Comparison of ENCODE assay signal across 8 cellular contexts in the genomic region with DNA sequence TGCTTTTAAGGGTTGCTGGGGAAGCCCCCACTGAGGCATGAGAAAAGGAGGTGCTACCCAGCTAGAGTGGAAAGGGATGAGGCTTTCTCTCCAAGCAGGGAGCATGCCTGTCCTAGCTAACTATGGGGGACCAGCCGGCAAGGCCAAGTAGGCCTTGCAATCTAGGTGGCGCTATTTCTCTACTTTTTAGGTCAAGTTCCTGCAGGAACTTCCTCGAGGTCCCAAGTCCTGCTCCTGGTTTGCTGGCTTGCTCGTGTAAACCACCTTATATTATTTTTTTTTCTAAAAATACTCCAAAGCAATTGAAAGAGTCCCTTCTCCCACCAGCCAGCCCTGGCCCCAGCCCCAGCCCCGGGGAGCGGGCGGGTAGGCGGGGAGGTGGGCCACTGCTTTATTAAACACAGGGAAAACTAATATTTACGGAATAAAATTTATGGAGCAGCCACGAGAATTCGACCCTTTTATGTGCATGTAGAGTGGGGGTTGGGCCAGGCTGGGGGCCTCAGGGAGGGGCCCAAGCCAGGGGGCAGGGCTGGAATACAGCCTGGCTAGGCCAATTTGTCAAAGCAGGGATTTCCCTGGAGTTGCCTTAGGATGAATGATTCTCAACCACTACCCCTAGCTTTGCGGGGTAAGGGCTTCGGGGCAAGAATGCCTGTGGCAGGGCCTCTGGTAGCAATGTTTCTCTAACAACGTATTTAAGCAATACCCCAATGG.
A peak's percentile ranks its signal among the peaks of the same experiment; 100 is the strongest.
DNase-seq lines count a peak whose midpoint lies in the region; ATAC-seq, FAIRE-seq and TF ChIP-seq lines count a peak whose summit lies in the region.

No MANE protein-coding gene starts in this region.

- FAIRE-seq in D721Med (lab: Jason Lieb, UNC): no peak

- no peaks in the 10 kb centered on the region for H3K4me1 ChIP-seq in HAP-1

- H3K4me3 ChIP-seq in HAP-1: no peak overlapping the region

- peaks cover 4% of the 10 kb centered on the region for H3K36me3 ChIP-seq in HAP-1 (replicated peaks)

- TF ChIP-seq CTCF in D721Med (IDR thresholded peaks at IDR 0.05; ENCODE audit: insufficient read depth, missing control alignments): peak; percentile 64

- no peaks in the 10 kb centered on the region for H3K27me3 ChIP-seq in HAP-1 (ENCODE audit: low read depth)

- in situ Hi-C loops in HAP-1 (cut with MboI; ENCODE audit: low sequenced_read_pairs): no loop called here

- DNase-seq in D721Med (ENCODE audit: insufficient read length, low spot score) (no peak), HAP-1 (ENCODE audit: low spot score in 2 of 2) (peak; percentile 34 to 66), NCI-H748 treated with DMSO at 0.1 percent for 48 hours (lab: John Stamatoyannopoulos, UW) (peak; percentile 48), cerebellar cortex (ENCODE audit: low spot score) (peak; percentile 51), medulla oblongata (ENCODE audit: extremely low spot score) (peak; percentile 61), GM19240 (ENCODE audit: insufficient read length, low spot score) (no peak)

- H3K9me3 ChIP-seq in HAP-1: no peaks in the 10 kb centered on the region

- no peak for ATAC-seq in GM18868 (IDR thresholded peaks at IDR 0.05; ENCODE audit: unreplicated experiment)
- no peak for ATAC-seq in HG03139 (IDR thresholded peaks at IDR 0.05; ENCODE audit: unreplicated experiment)

Comparison
In these comparisons a context has a peak if more than half of its experiments do, and no peak if none do; other contexts are left out.
1. DNase-seq: peak in HAP-1 (2 of 2), NCI-H748 treated with DMSO at 0.1 percent for 48 hours (single experiment), cerebellar cortex (single experiment) and medulla oblongata (single experiment); none in D721Med (single experiment) and GM19240 (single experiment).